2 cellular contexts compared by ENCODE assay signal in the genomic region with DNA sequence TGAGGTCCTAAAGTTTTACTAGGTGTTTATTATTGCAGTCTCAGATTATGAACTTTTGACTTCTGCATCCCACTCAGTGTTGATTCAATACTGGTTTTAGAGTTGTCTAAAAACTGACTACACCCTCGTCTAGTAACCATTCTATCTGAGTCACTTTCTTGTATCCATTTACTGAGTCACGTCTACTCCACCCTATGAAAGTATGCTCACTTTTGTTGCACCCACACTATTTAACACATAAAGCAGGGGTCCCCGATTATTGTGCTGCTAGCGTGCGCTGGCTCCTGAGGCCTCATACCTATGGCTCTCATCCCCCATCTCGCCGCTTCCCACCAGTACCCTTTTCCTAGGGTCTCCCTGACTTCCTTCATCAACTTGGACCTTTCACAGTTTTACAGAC.
A peak's percentile ranks its signal among the peaks of the same experiment; 100 is the strongest.
TF ChIP-seq lines count a peak whose summit lies in the region.

No MANE protein-coding gene starts in this region.

TF ChIP-seq in HCT116, 20 proteins besides CTCF, POLR2A, EP300 and RAD21 (continued from another document):
- TF ChIP-seq REST (IDR thresholded peaks at IDR 0.05; ENCODE audit: low read depth) (no peak), POLR2AphosphoS5 (IDR thresholded peaks at IDR 0.05; ENCODE audit: low read depth, low read length) (no peak), EGR1 (IDR thresholded peaks at IDR 0.05; ENCODE audit: low read depth) (peak; percentile 54; the same call in 1 of the 2 replicates), ZBTB33 (IDR thresholded peaks at IDR 0.05; ENCODE audit: extremely low read depth, insufficient replicate concordance, low read length) (no peak), SP1 (IDR thresholded peaks at IDR 0.05; ENCODE audit: low read depth) (peak; percentile 79), ZFX (IDR thresholded peaks at IDR 0.05) (no peak), CEBPB (IDR thresholded peaks at IDR 0.05; ENCODE audit: low read depth) (no peak; the same call in 1 of the 2 replicates), TCF7L2 (IDR thresholded peaks at IDR 0.05; ENCODE audit: borderline replicate concordance, extremely low read depth, insufficient read depth, insufficient read length) (no peak), CBX3 (IDR thresholded peaks at IDR 0.05; ENCODE audit: low read depth) (peak; percentile 56), FOSL1 (IDR thresholded peaks at IDR 0.05; ENCODE audit: low read depth) (peak; percentile 84)

TF ChIP-seq in WTC11, 78 proteins besides CTCF, POLR2A, EP300 and RAD21 (continued from another document):
- TF ChIP-seq, protein P1, sequence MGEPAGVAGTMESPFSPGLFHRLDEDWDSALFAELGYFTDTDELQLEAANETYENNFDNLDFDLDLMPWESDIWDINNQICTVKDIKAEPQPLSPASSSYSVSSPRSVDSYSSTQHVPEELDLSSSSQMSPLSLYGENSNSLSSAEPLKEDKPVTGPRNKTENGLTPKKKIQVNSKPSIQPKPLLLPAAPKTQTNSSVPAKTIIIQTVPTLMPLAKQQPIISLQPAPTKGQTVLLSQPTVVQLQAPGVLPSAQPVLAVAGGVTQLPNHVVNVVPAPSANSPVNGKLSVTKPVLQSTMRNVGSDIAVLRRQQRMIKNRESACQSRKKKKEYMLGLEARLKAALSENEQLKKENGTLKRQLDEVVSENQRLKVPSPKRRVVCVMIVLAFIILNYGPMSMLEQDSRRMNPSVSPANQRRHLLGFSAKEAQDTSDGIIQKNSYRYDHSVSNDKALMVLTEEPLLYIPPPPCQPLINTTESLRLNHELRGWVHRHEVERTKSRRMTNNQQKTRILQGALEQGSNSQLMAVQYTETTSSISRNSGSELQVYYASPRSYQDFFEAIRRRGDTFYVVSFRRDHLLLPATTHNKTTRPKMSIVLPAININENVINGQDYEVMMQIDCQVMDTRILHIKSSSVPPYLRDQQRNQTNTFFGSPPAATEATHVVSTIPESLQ (CRISPR knock-in tag; IDR thresholded peaks at IDR 0.05), result no peak
- TF ChIP-seq, protein P2, sequence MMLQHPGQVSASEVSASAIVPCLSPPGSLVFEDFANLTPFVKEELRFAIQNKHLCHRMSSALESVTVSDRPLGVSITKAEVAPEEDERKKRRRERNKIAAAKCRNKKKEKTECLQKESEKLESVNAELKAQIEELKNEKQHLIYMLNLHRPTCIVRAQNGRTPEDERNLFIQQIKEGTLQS (CRISPR knock-in tag; conservative IDR thresholded peaks at IDR 0.05), result no peak
- TF ChIP-seq ZNF121 (CRISPR knock-in tag; IDR thresholded peaks at IDR 0.05), result no peak
- no peak for TF ChIP-seq ZNF317 (CRISPR knock-in tag; IDR thresholded peaks at IDR 0.05; ENCODE audit: borderline replicate concordance, low read depth)
- no peak for TF ChIP-seq ZNF219 (CRISPR knock-in tag; IDR thresholded peaks at IDR 0.05; ENCODE audit: borderline replicate concordance)
- TF ChIP-seq, protein P3, sequence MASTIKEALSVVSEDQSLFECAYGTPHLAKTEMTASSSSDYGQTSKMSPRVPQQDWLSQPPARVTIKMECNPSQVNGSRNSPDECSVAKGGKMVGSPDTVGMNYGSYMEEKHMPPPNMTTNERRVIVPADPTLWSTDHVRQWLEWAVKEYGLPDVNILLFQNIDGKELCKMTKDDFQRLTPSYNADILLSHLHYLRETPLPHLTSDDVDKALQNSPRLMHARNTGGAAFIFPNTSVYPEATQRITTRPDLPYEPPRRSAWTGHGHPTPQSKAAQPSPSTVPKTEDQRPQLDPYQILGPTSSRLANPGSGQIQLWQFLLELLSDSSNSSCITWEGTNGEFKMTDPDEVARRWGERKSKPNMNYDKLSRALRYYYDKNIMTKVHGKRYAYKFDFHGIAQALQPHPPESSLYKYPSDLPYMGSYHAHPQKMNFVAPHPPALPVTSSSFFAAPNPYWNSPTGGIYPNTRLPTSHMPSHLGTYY (CRISPR knock-in tag; IDR thresholded peaks at IDR 0.05), result no peak
- no peak for TF ChIP-seq ZNF671 (CRISPR knock-in tag; IDR thresholded peaks at IDR 0.05)
